ENCODE assay signal across 1 cellular context in genomic region chr11:130437848-130438247, GRCh38.
TF ChIP-seq lines count a peak whose summit lies in the region.

No MANE protein-coding gene starts in this region.

TF ChIP-seq in GM23338, 12 proteins besides CTCF, POLR2A, EP300 and RAD21 (continued from another document):
- TF ChIP-seq ZNF462 (CRISPR knock-in tag; IDR thresholded peaks at IDR 0.05), result no peak
- no peak for TF ChIP-seq EZH2 (IDR thresholded peaks at IDR 0.05; ENCODE audit: low read depth, unreplicated experiment)
- no peak for TF ChIP-seq EZH2phosphoT487 (IDR thresholded peaks at IDR 0.05; ENCODE audit: unreplicated experiment)
- TF ChIP-seq ZNF114 (CRISPR knock-in tag; IDR thresholded peaks at IDR 0.05), result no peak
- no peak for TF ChIP-seq ZNF331 (CRISPR knock-in tag; IDR thresholded peaks at IDR 0.05; ENCODE audit: low read depth)
- TF ChIP-seq JUNB (IDR thresholded peaks at IDR 0.05; ENCODE audit: unreplicated experiment), result no peak
- TF ChIP-seq POLR2AphosphoS5 (IDR thresholded peaks at IDR 0.05; ENCODE audit: low read depth), result no peak
